Comparison of ENCODE assay signal across 8 cellular contexts in genomic region chr13:39603424-39603947, GRCh38.
DNase-seq lines count a peak whose midpoint lies in the region; ATAC-seq and TF ChIP-seq lines count a peak whose summit lies in the region.

No MANE protein-coding gene starts in this region.

- no peaks in the 10 kb centered on the region for H3K9me3 ChIP-seq in Loucy (ENCODE audit: insufficient read depth, low read depth, low read length)

- peak overlapping the region; percentile 94 for H2AFZ ChIP-seq in Loucy (ENCODE audit: low read length)

- H3K36me3 ChIP-seq in Loucy (ENCODE audit: insufficient read depth, low read length), result no peaks in the 10 kb centered on the region

- H3F3A ChIP-seq in Loucy (ENCODE audit: low read depth), result no peaks in the 10 kb centered on the region

- H3K4me2 ChIP-seq in Loucy (ENCODE audit: low read depth, low read length, poor library complexity, severe bottlenecking), result peak overlapping the region; percentile 83

- DNase-seq in GM10248 (ENCODE audit: extremely low spot score) (peak; percentile 19), astrocyte of the hippocampus (ENCODE audit: low read depth, low spot score) (peak; percentile 59), iPS-NIHi7 (ENCODE audit: extremely low spot score) (peak; percentile 39), KG1 (lab: John Stamatoyannopoulos, UW) (no peak)
- DNase-seq in stimulated activated naive CD8-positive, alpha-beta T cell treated with anti-CD3 and anti-CD28 coated beads, Interleukin-15, Interleukin-2, amounts not matched to agents 100 U/mL and 50 U/mL, for 24 hours, result no peak

- no peaks in the 10 kb centered on the region for H4K20me1 ChIP-seq in Loucy (ENCODE audit: insufficient read depth, low read length, poor library complexity, severe bottlenecking)

- no peak for TF ChIP-seq CTCF in GM10248 (IDR thresholded peaks at IDR 0.05; ENCODE audit: control extremely low read depth, extremely low read depth, low read depth, missing control alignments)
- TF ChIP-seq CTCF in Loucy (conservative IDR thresholded peaks at IDR 0.05; ENCODE audit: low read length), result no peak

- H3K9me2 ChIP-seq in Loucy (replicated peaks; ENCODE audit: low read depth, low read length), result no peaks in the 10 kb centered on the region

- ATAC-seq in GM21723 (IDR thresholded peaks at IDR 0.05; ENCODE audit: unreplicated experiment), result peak; percentile 34
- ATAC-seq in stimulated activated naive CD8-positive, alpha-beta T cell treated with anti-CD3 and anti-CD28 coated beads, Interleukin-15, Interleukin-2, amounts not matched to agents 100 U/mL and 50 U/mL, for 24 hours, result peak; percentile 47
- ATAC-seq in HG03442 (IDR thresholded peaks at IDR 0.05; ENCODE audit: unreplicated experiment), result no peak

- H3K9ac ChIP-seq in Loucy (ENCODE audit: low read depth, low read length, poor library complexity, severe bottlenecking), result peak overlapping the region; percentile 65

- H3K4me3 ChIP-seq in Loucy (ENCODE audit: low read length, poor library complexity, severe bottlenecking), result peak overlapping the region; percentile 81

- H3K79me2 ChIP-seq in Loucy (ENCODE audit: insufficient read depth, low read length), result no peaks in the 10 kb centered on the region

- H3K4me1 ChIP-seq in Loucy (ENCODE audit: insufficient read depth, low read length, poor library complexity, severe bottlenecking), result peaks cover 6% of the 10 kb centered on the region

- H3K27me3 ChIP-seq in Loucy (ENCODE audit: insufficient read depth, low read length, poor library complexity, severe bottlenecking), result peaks cover 31% of the 10 kb centered on the region

- POLR2A ChIA-PET in GM10248 (lab: Yijun Ruan, JAX), result interaction anchor here (0.6 kb wide), 1 partner anchor 1423 kb away, joined by 4 read pairs; no protein-coding TSS in a partner anchor

- CTCF ChIA-PET in GM10248 (lab: Yijun Ruan, JAX), result interaction anchor here (1.3 to 1.8 kb wide), 4 partner anchors 9 to 458 kb away, joined by 3 to 7 read pairs (median 4); no protein-coding TSS in a partner anchor

Comparison
In these comparisons a context has a peak if more than half of its experiments do, and no peak if none do; other contexts are left out.
1. DNase-seq: peak in GM10248 (single experiment), astrocyte of the hippocampus (single experiment) and iPS-NIHi7 (single experiment); none in stimulated activated naive CD8-positive, alpha-beta T cell treated with anti-CD3 and anti-CD28 coated beads, Interleukin-15, Interleukin-2, amounts not matched to agents 100 U/mL and 50 U/mL, for 24 hours (single experiment) and KG1 (single experiment).